2 cellular contexts compared by ENCODE assay signal in genomic region chr16:22043882-22044281, GRCh38.
TF ChIP-seq lines count a peak whose summit lies in the region.

No MANE protein-coding gene starts in this region.

TF ChIP-seq in HEK293, 187 proteins besides CTCF, POLR2A, EP300 and RAD21:
- TF ChIP-seq EGR2 (tag by site-specific recombination; IDR thresholded peaks at IDR 0.05; ENCODE audit: low read depth) (peak; percentile 84), ZFHX2 (tag by site-specific recombination; conservative IDR thresholded peaks at IDR 0.05) (peak; percentile 63)

TF ChIP-seq in GM12878, 131 proteins besides CTCF, POLR2A, EP300 and RAD21:
- TF ChIP-seq MEF2B (IDR thresholded peaks at IDR 0.05; ENCODE audit: partially characterized antibody, poor library complexity, severe bottlenecking) = peak; percentile 70
- TF ChIP-seq RAD51 (IDR thresholded peaks at IDR 0.05) = peak; percentile 58; the same call in 1 of the 2 replicates
- TF ChIP-seq BHLHE40 (IDR thresholded peaks at IDR 0.05; ENCODE audit: borderline replicate concordance in 1 of 2, low read depth in 2 of 2, low read length in 1 of 2) = peak in 1 of 2 experiments; percentile 14; a peak in 1 of 4 replicates
